Comparison of ENCODE assay signal across 28 cellular contexts in the genomic region with DNA sequence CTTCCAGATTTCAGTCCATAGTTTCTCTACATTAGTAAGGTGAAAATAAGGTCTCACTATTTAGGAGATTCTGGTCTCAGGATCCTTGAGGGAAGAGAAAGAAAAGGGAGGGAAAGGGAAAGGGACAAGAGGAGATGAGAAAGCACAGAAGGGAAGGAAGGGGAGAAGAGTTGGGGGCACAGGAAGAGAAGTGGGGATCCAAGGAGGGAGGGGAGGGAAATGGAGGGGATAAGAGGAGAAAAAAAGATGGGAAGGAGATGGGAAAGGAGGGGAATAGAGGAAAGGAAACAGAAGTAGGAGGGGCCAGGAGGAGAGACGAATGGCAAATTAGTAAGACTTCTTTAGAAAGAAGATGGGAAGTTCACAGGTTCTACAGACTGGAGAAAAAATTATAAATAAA. TPM values are rescaled to one million over a fixed set of nuclear protein-coding genes. Genes with fewer than 3 reads are reported as not detected.
DNase-seq lines count a peak whose midpoint lies in the region; ATAC-seq and TF ChIP-seq lines count a peak whose summit lies in the region.
"Had no signal": no experiment of that assay in that cellular context is flagged by ENCODE, and none has a peak within 500 bp of the region (broad histone marks: within the 10 kb centered on the region; RNA-seq: fewer than 3 reads in every experiment).

No MANE protein-coding gene starts in this region.

- H3K4me3 Mint-ChIP-seq in MCF 10A (ENCODE audit: unreplicated experiment) (no peak overlapping the region), mesothelial cell of epicardium (no peak overlapping the region)
- H3K4me3 Mint-ChIP-seq in stimulated activated effector memory CD8-positive, alpha-beta T cell treated with anti-CD3 and anti-CD28 coated beads, Interleukin-12 subunit alpha, Interleukin-12 subunit beta, amount 100 ng/mL, for 72 hours, result no peak overlapping the region
- H3K4me3 Mint-ChIP-seq: activated naive CD8-positive, alpha-beta T cell treated with anti-CD3 and anti-CD28 coated beads, Interleukin-2, amount 10 ng/mL, durations not matched to agents 7 days and 5 days; CD14-positive monocyte; H9 had no signal

- no peak overlapping the region for H2AFZ ChIP-seq in mammary epithelial cell (ENCODE audit: low read depth, low read length)

- in situ Hi-C loops in mammary epithelial cell (cut with MboI; ENCODE audit: low sequenced_read_pairs in 2 of 2), result no loop called here

- H3K27ac Mint-ChIP-seq in MCF 10A (ENCODE audit: low read depth, unreplicated experiment) (peak overlapping the region; percentile 46), mesothelial cell of epicardium (peak overlapping the region; percentile 0)
- no peak overlapping the region for H3K27ac Mint-ChIP-seq in stimulated activated effector memory CD8-positive, alpha-beta T cell treated with anti-CD3 and anti-CD28 coated beads, Interleukin-12 subunit alpha, Interleukin-12 subunit beta, amount 100 ng/mL, for 72 hours
- H3K27ac Mint-ChIP-seq: activated naive CD8-positive, alpha-beta T cell treated with anti-CD3 and anti-CD28 coated beads, Interleukin-2, amount 10 ng/mL, durations not matched to agents 7 days and 5 days; CD14-positive monocyte had no signal

- BruUV-seq in MCF 10A (replicated peaks; lab: Mats Ljungman, UMichigan) (no TSS peak), mammary epithelial cell (replicated peaks; lab: Mats Ljungman, UMichigan) (no TSS peak)

- H3K36me3 ChIP-seq in mammary epithelial cell (ENCODE audit: insufficient read depth, low read length) (no peaks in the 10 kb centered on the region), subcutaneous abdominal adipose tissue (ENCODE audit: control insufficient read depth in 5 of 5, insufficient read depth in 5 of 5, low read length in 5 of 5) (no peaks in the 10 kb centered on the region), tibial nerve (no peaks in the 10 kb centered on the region)
- H3K36me3 ChIP-seq: ascending aorta had no signal

- POLR2A ChIA-PET in MCF 10A (lab: Yijun Ruan, JAX), result no interaction called here

- H3K27me3 Mint-ChIP-seq in MCF 10A (ENCODE audit: insufficient read depth, unreplicated experiment) (no peaks in the 10 kb centered on the region), mesothelial cell of epicardium (ENCODE audit: low read depth) (no peaks in the 10 kb centered on the region)

- CTCF ChIA-PET in MCF 10A (lab: Yijun Ruan, JAX) (no interaction called here), mammary epithelial cell (lab: Charles Lee; ENCODE audit: low non-redundant PET) (no interaction called here)

- H3K27ac ChIP-seq in mammary epithelial cell (ENCODE audit: insufficient read depth, low read depth, low read length), result no peak overlapping the region
- peak overlapping the region; percentile 74 for H3K27ac ChIP-seq in epithelial cell of prostate
- peak overlapping the region; percentile 82 for H3K27ac ChIP-seq in subcutaneous abdominal adipose tissue (ENCODE audit: low read depth, low read length)
- H3K27ac ChIP-seq in tibial nerve, result peak overlapping the region in 1 of 4 donors; percentile 55
- H3K27ac ChIP-seq: 22Rv1, ascending aorta, KMS-11, RWPE1 had no signal

- TF ChIP-seq EP300 in tibial nerve (IDR thresholded peaks at IDR 0.05), result no peak

- TF ChIP-seq CTCF in MCF 10A (IDR thresholded peaks at IDR 0.05; ENCODE audit: unreplicated experiment) (no peak), mammary epithelial cell (conservative IDR thresholded peaks at IDR 0.05 in 1 of 2, IDR thresholded peaks at IDR 0.05 in 1 of 2; ENCODE audit: extremely low read depth in 1 of 2, insufficient read depth in 1 of 2, low read depth in 1 of 2, low read length in 2 of 2) (no peak), mesothelial cell of epicardium (IDR thresholded peaks at IDR 0.05; ENCODE audit: unreplicated experiment) (no peak), tibial nerve (IDR thresholded peaks at IDR 0.05) (no peak)

- no peak overlapping the region for H3K4me2 ChIP-seq in mammary epithelial cell (ENCODE audit: insufficient read depth, low read depth, low read length)
- H3K4me2 ChIP-seq: KMS-11, SK-N-SH had no signal

- H3K4me1 ChIP-seq in mammary epithelial cell (ENCODE audit: insufficient read depth, low read length) (no peaks in the 10 kb centered on the region), subcutaneous abdominal adipose tissue (ENCODE audit: control insufficient read depth in 5 of 5, insufficient read depth in 5 of 5, low read length in 5 of 5) (peaks cover 4 to 45% (median 22%) of the 10 kb centered on the region in 5 donors), tibial nerve (peaks cover 0 to 25% (median 11%) of the 10 kb centered on the region in 4 donors)
- H3K4me1 ChIP-seq: ascending aorta had no signal

- TF ChIP-seq POLR2A in tibial nerve (IDR thresholded peaks at IDR 0.05), result no peak

- intact Hi-C loops in MCF 10A (cut with micrococcal nuclease), result no loop called here
- intact Hi-C loops in mammary epithelial cell (cut with micrococcal nuclease), result no loop called here

- H3K79me2 ChIP-seq in mammary epithelial cell (ENCODE audit: insufficient read depth, low read length), result no peaks in the 10 kb centered on the region

- no peaks in the 10 kb centered on the region for H3K9me3 Mint-ChIP-seq in MCF 10A (ENCODE audit: unreplicated experiment)
- H3K9me3 Mint-ChIP-seq in mesothelial cell of epicardium, result no peaks in the 10 kb centered on the region
- no peaks in the 10 kb centered on the region for H3K9me3 Mint-ChIP-seq in stimulated activated effector memory CD8-positive, alpha-beta T cell treated with anti-CD3 and anti-CD28 coated beads, Interleukin-12 subunit alpha, Interleukin-12 subunit beta, amount 100 ng/mL, for 72 hours
- H3K9me3 Mint-ChIP-seq: activated naive CD8-positive, alpha-beta T cell treated with anti-CD3 and anti-CD28 coated beads, Interleukin-2, amount 10 ng/mL, durations not matched to agents 7 days and 5 days had no signal

- H3K9ac ChIP-seq in mammary epithelial cell (ENCODE audit: insufficient read depth, low read length) (no peak overlapping the region), subcutaneous abdominal adipose tissue (ENCODE audit: low read length in 5 of 5) (no peak overlapping the region)
- H3K9ac ChIP-seq: KMS-11, SK-N-SH had no signal

- no peak overlapping the region for H3K4me3 ChIP-seq in mammary epithelial cell (replicated peaks in 1 of 3; ENCODE audit: insufficient read depth in 1 of 3, low read depth in 2 of 3, low read length in 3 of 3)
- no peak overlapping the region for H3K4me3 ChIP-seq in subcutaneous abdominal adipose tissue (ENCODE audit: low read depth in 1 of 5, low read length in 5 of 5)
- no peak overlapping the region for H3K4me3 ChIP-seq in tibial nerve
- H3K4me3 ChIP-seq: ascending aorta had no signal

- no peak for DNase-seq in MCF 10A (ENCODE audit: unreplicated experiment)
- DNase-seq in mammary epithelial cell, result no peak
- DNase-seq in epithelial cell of prostate (ENCODE audit: low read depth, low spot score), result no peak
- no peak for DNase-seq in mesothelial cell of epicardium (ENCODE audit: low spot score in 2 of 2, unreplicated experiment in 2 of 2)
- DNase-seq in AG08395 (ENCODE audit: low spot score), result no peak
- no peak for DNase-seq in stimulated activated effector memory CD8-positive, alpha-beta T cell treated with anti-CD3 and anti-CD28 coated beads, Interleukin-12 subunit alpha, Interleukin-12 subunit beta, amount 100 ng/mL, for 72 hours (ENCODE audit: low spot score in 2 of 2)
- DNase-seq in tibial nerve (ENCODE audit: low spot score in 2 of 2), result no peak
- DNase-seq: activated CD4-positive, alpha-beta T cell treated with anti-CD3 and anti-CD28 coated beads for 4 hours; activated CD8-positive, alpha-beta memory T cell treated with anti-CD3 and anti-CD28 coated beads for 24 hours; activated effector memory CD4-positive, alpha-beta T cell treated with Interleukin-2 at 50 U/mL for 16 hours; activated naive CD8-positive, alpha-beta T cell treated with anti-CD3 and anti-CD28 coated beads, Interleukin-2, amount 10 ng/mL, durations not matched to agents 7 days and 5 days; central memory CD4-positive, alpha-beta T cell; DND-41; H9; islet precursor cell; NCI-H1436; NCI-H2107; NCI-H446 treated with DMSO at 0.1 percent for 48 hours; nucleus accumbens; SK-N-SH; stimulated activated CD4-positive, alpha-beta T cell treated with anti-CD3 and anti-CD28 coated beads, Interleukin-2, amount 100 ng/mL, for 48 hours; T-helper 2 cell had no signal

- no peak for ATAC-seq in stimulated activated effector memory CD8-positive, alpha-beta T cell treated with anti-CD3 and anti-CD28 coated beads, Interleukin-12 subunit alpha, Interleukin-12 subunit beta, amount 100 ng/mL, for 72 hours

- no peaks in the 10 kb centered on the region for H3K27me3 ChIP-seq in mammary epithelial cell (ENCODE audit: insufficient read depth, low read length)
- no peaks in the 10 kb centered on the region for H3K27me3 ChIP-seq in subcutaneous abdominal adipose tissue (ENCODE audit: control insufficient read depth in 5 of 5, insufficient read depth in 4 of 5, low read length in 5 of 5)
- H3K27me3 ChIP-seq in tibial nerve, result no peaks in the 10 kb centered on the region
- H3K27me3 ChIP-seq: ascending aorta had no signal

- no CpG with 5 or more reads among the region's 1 CpG for WGBS in mammary epithelial cell (ENCODE audit: low coverage, missing lambda C conversion rate)
- WGBS in tibial nerve, 2 donors, result 86 to 90% methylated on average over 1 of the region's 1 CpG

- no peaks in the 10 kb centered on the region for H4K20me1 ChIP-seq in mammary epithelial cell (ENCODE audit: insufficient read depth, low read length)

- dilution Hi-C loops in mammary epithelial cell (cut with HindIII; ENCODE audit: low sequenced_read_pairs), result no loop called here

- peaks cover 4% of the 10 kb centered on the region for H3K36me3 Mint-ChIP-seq in MCF 10A (ENCODE audit: insufficient read depth, unreplicated experiment)
- H3K36me3 Mint-ChIP-seq in mesothelial cell of epicardium, result no peaks in the 10 kb centered on the region
- no peaks in the 10 kb centered on the region for H3K36me3 Mint-ChIP-seq in stimulated activated effector memory CD8-positive, alpha-beta T cell treated with anti-CD3 and anti-CD28 coated beads, Interleukin-12 subunit alpha, Interleukin-12 subunit beta, amount 100 ng/mL, for 72 hours
- H3K36me3 Mint-ChIP-seq: CD14-positive monocyte had no signal

- H3K9me3 ChIP-seq in mammary epithelial cell (replicated peaks; ENCODE audit: insufficient read depth, low read length) (no peaks in the 10 kb centered on the region), subcutaneous abdominal adipose tissue (ENCODE audit: control insufficient read depth in 5 of 5, low read length in 5 of 5) (no peaks in the 10 kb centered on the region), tibial nerve (no peaks in the 10 kb centered on the region)
- H3K9me3 ChIP-seq: ascending aorta, SK-N-SH had no signal

- H3K4me1 Mint-ChIP-seq in MCF 10A (ENCODE audit: insufficient read depth, unreplicated experiment) (peaks cover 14% of the 10 kb centered on the region), mesothelial cell of epicardium (peaks cover 26% of the 10 kb centered on the region)
- H3K4me1 Mint-ChIP-seq in stimulated activated effector memory CD8-positive, alpha-beta T cell treated with anti-CD3 and anti-CD28 coated beads, Interleukin-12 subunit alpha, Interleukin-12 subunit beta, amount 100 ng/mL, for 72 hours, result peaks cover 8% of the 10 kb centered on the region

RNA-seq across cellular contexts. Expression of a gene that starts 39.2 kb away (rescaled TPM):
- 148 and 171 TPM in 2 replicates for total RNA-seq in MCF 10A (2022)
- total RNA-seq in mammary epithelial cell, result 100 to 1,000 TPM; 206 to 210 TPM
- 41.8 TPM for polyA plus RNA-seq in mammary epithelial cell
- 202 TPM for polyA minus RNA-seq in mammary epithelial cell
- total RNA-seq in mesothelial cell of epicardium, result 265 to 281 TPM (median 271 TPM) in 3 replicates
- total RNA-seq in tibial nerve, result 100 to 1,000 TPM; 670 to 967 (median 890) TPM
